35 cellular contexts compared by ENCODE assay signal in the genomic region with DNA sequence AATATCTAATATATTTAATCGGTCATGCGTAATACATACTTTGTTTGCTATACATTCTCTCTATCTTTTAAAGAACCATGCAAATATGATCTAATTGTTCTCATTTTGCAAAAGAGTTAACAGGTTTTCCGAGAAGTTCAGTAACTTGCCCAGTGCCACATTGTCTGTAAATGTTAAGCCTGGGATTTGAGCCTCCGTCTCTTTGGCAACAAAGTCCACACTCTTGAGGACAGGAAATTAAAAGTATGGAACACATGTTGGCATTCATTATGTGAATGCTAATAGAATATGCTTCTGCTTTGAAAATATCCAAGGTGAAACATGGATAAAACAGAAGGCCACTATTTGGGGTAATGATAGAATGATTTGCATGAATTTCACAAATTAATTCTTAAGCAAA.
"Had no signal": no experiment of that assay in that cellular context is flagged by ENCODE, and none has a peak within 500 bp of the region (broad histone marks: within the 10 kb centered on the region; RNA-seq: fewer than 3 reads in every experiment).

No MANE protein-coding gene starts in this region.

- H3K4me3 Mint-ChIP-seq: activated CD4-positive, alpha-beta memory T cell treated with anti-CD3 and anti-CD28 coated beads, Interleukin-2, amount 10 ng/mL, durations not matched to agents 7 days and 5 days; activated CD4-positive, alpha-beta T cell treated with anti-CD3 and anti-CD28 coated beads for 36 hours; activated CD4-positive, alpha-beta T cell treated with anti-CD3 and anti-CD28 coated beads, Interleukin-2, amount 10 ng/mL, durations not matched to agents 7 days and 5 days; activated CD8-positive, alpha-beta memory T cell treated with anti-CD3 and anti-CD28 coated beads, Interleukin-2, amount 10 ng/mL, durations not matched to agents 7 days and 5 days; activated CD8-positive, alpha-beta T cell treated with anti-CD3 and anti-CD28 coated beads, Interleukin-2, amount 10 ng/mL, durations not matched to agents 7 days and 5 days; activated naive CD4-positive, alpha-beta T cell treated with anti-CD3 and anti-CD28 coated beads, Interleukin-2, amount 10 ng/mL, durations not matched to agents 7 days and 5 days; activated naive CD4-positive, alpha-beta T cell treated with anti-CD3 and anti-CD28 coated beads, Interleukin-2, amount 50 U/mL, for 24 hours; activated naive CD8-positive, alpha-beta T cell; activated naive CD8-positive, alpha-beta T cell treated with anti-CD3 and anti-CD28 coated beads, Interleukin-2, amount 10 ng/mL, durations not matched to agents 7 days and 5 days; activated naive CD8-positive, alpha-beta T cell treated with anti-CD3 and anti-CD28 coated beads, Interleukin-2, amount 50 U/mL, for 24 hours; activated T-cell treated with anti-CD3 and anti-CD28 coated beads, Interleukin-2, amount 50 U/mL, for 24 hours; brain; T-helper 1 cell treated with Interleukin-12 subunit alpha and Interleukin-12 subunit beta and Interleukin-4 antibody, amounts not matched to agents 30 μg/mL and 1 μg/mL, for 36 hours; T-helper 2 cell treated with Interferon-gamma antibody and Interleukin-4, amounts not matched to agents 5 μg/mL and 100 μg/mL, for 36 hours had no signal

- H3K9me3 ChIP-seq: ascending aorta had no signal

- DNase-seq: activated CD4-positive, alpha-beta memory T cell treated with anti-CD3 and anti-CD28 coated beads, Interleukin-2, amount 10 ng/mL, durations not matched to agents 7 days and 5 days; activated CD4-positive, alpha-beta T cell treated with anti-CD3 and anti-CD28 coated beads for 1 hour; activated CD4-positive, alpha-beta T cell treated with anti-CD3 and anti-CD28 coated beads for 36 hours; activated CD4-positive, alpha-beta T cell treated with anti-CD3 and anti-CD28 coated beads for 48 hours; activated CD4-positive, alpha-beta T cell treated with anti-CD3 and anti-CD28 coated beads, Interleukin-2, amount 10 ng/mL, durations not matched to agents 7 days and 5 days; activated CD4-positive, alpha-beta T cell treated with anti-CD3 and anti-CD28 coated beads, Interleukin-2, amount 50 U/mL, for 48 hours; activated CD4-positive, CD25-positive, alpha-beta regulatory T cell; activated CD8-positive, alpha-beta memory T cell treated with anti-CD3 and anti-CD28 coated beads for 24 hours; activated CD8-positive, alpha-beta memory T cell treated with anti-CD3 and anti-CD28 coated beads, Interleukin-2, amount 10 ng/mL, durations not matched to agents 7 days and 5 days; activated CD8-positive, alpha-beta memory T cell treated with anti-CD3 and anti-CD28 coated beads, Interleukin-2, amount 50 U/mL, for 48 hours; activated CD8-positive, alpha-beta T cell treated with anti-CD3 and anti-CD28 coated beads, Interleukin-2, amount 10 ng/mL, durations not matched to agents 7 days and 5 days; activated effector memory CD4-positive, alpha-beta T cell treated with Interleukin-2 at 50 U/mL for 16 hours; activated gamma-delta T cell; activated naive CD4-positive, alpha-beta T cell treated with anti-CD3 and anti-CD28 coated beads, Interleukin-2, amount 10 ng/mL, durations not matched to agents 7 days and 5 days; activated naive CD4-positive, alpha-beta T cell treated with Interleukin-2 at 50 U/mL for 16 hours; activated naive CD8-positive, alpha-beta T cell treated with anti-CD3 and anti-CD28 coated beads, Interleukin-2, amount 10 ng/mL, durations not matched to agents 7 days and 5 days; activated naive CD8-positive, alpha-beta T cell treated with anti-CD3 and anti-CD28 coated beads, Interleukin-2, amount 50 U/mL, for 24 hours; activated T-cell treated with anti-CD3 and anti-CD28 coated beads, Interleukin-2, amount 50 U/mL, for 24 hours; activated T-cell treated with anti-CD3 and anti-CD28 coated beads, Interleukin-2, amount 50 U/mL, for 48 hours; amygdala; anterior cingulate cortex; central memory CD4-positive, alpha-beta T cell; T-helper 1 cell; T-helper 2 cell; T-helper 9 cell had no signal

- H3K36me3 Mint-ChIP-seq: activated CD8-positive, alpha-beta memory T cell treated with anti-CD3 and anti-CD28 coated beads, Interleukin-2, amount 10 ng/mL, durations not matched to agents 7 days and 5 days; activated naive CD4-positive, alpha-beta T cell treated with anti-CD3 and anti-CD28 coated beads, Interleukin-2, amount 10 ng/mL, durations not matched to agents 7 days and 5 days; activated naive CD4-positive, alpha-beta T cell treated with anti-CD3 and anti-CD28 coated beads, Interleukin-2, amount 50 U/mL, for 24 hours; activated naive CD8-positive, alpha-beta T cell; activated naive CD8-positive, alpha-beta T cell treated with anti-CD3 and anti-CD28 coated beads, Interleukin-2, amount 10 ng/mL, durations not matched to agents 7 days and 5 days; brain had no signal

- H3K27me3 Mint-ChIP-seq: activated CD4-positive, alpha-beta memory T cell treated with anti-CD3 and anti-CD28 coated beads, Interleukin-2, amount 10 ng/mL, durations not matched to agents 7 days and 5 days; activated CD4-positive, alpha-beta T cell treated with anti-CD3 and anti-CD28 coated beads for 36 hours; activated CD4-positive, alpha-beta T cell treated with anti-CD3 and anti-CD28 coated beads, Interleukin-2, amount 10 ng/mL, durations not matched to agents 7 days and 5 days; activated CD8-positive, alpha-beta memory T cell treated with anti-CD3 and anti-CD28 coated beads, Interleukin-2, amount 10 ng/mL, durations not matched to agents 7 days and 5 days; activated naive CD4-positive, alpha-beta T cell treated with anti-CD3 and anti-CD28 coated beads, Interleukin-2, amount 10 ng/mL, durations not matched to agents 7 days and 5 days; activated naive CD4-positive, alpha-beta T cell treated with anti-CD3 and anti-CD28 coated beads, Interleukin-2, amount 50 U/mL, for 24 hours; activated naive CD8-positive, alpha-beta T cell; activated naive CD8-positive, alpha-beta T cell treated with anti-CD3 and anti-CD28 coated beads, Interleukin-2, amount 10 ng/mL, durations not matched to agents 7 days and 5 days; activated naive CD8-positive, alpha-beta T cell treated with anti-CD3 and anti-CD28 coated beads, Interleukin-2, amount 50 U/mL, for 24 hours; activated T-cell treated with anti-CD3 and anti-CD28 coated beads, Interleukin-2, amount 50 U/mL, for 24 hours; brain had no signal

- H3K9me3 Mint-ChIP-seq: activated CD4-positive, alpha-beta T cell treated with anti-CD3 and anti-CD28 coated beads, Interleukin-2, amount 10 ng/mL, durations not matched to agents 7 days and 5 days; activated naive CD8-positive, alpha-beta T cell treated with anti-CD3 and anti-CD28 coated beads, Interleukin-2, amount 10 ng/mL, durations not matched to agents 7 days and 5 days; activated T-helper 2 cell treated with anti-CD3 and anti-CD28 coated beads, Interferon-gamma antibody, Interleukin-2, Interleukin-4, amounts not matched to agents 10 μg/mL and 5 μg/mL and 100 μg/mL, durations not matched to agents 14 hours and 24 hours and 36 hours; brain; T-helper 1 cell treated with Interleukin-12 subunit alpha and Interleukin-12 subunit beta and Interleukin-4 antibody, amounts not matched to agents 30 μg/mL and 1 μg/mL, for 36 hours; T-helper 2 cell treated with Interferon-gamma antibody and Interleukin-4, amounts not matched to agents 5 μg/mL and 100 μg/mL, for 36 hours had no signal

- H3K36me3 ChIP-seq: ascending aorta, cardiac muscle cell had no signal

- H3K4me3 ChIP-seq: ascending aorta, cardiac muscle cell had no signal

- H3K27me3 ChIP-seq: ascending aorta, cardiac muscle cell had no signal

- H3K4me1 ChIP-seq: ascending aorta had no signal

- H3K4me1 Mint-ChIP-seq: activated CD4-positive, alpha-beta memory T cell treated with anti-CD3 and anti-CD28 coated beads, Interleukin-2, amount 10 ng/mL, durations not matched to agents 7 days and 5 days; activated CD4-positive, alpha-beta T cell treated with anti-CD3 and anti-CD28 coated beads for 36 hours; activated CD4-positive, alpha-beta T cell treated with anti-CD3 and anti-CD28 coated beads, Interleukin-2, amount 10 ng/mL, durations not matched to agents 7 days and 5 days; activated CD8-positive, alpha-beta memory T cell treated with anti-CD3 and anti-CD28 coated beads, Interleukin-2, amount 10 ng/mL, durations not matched to agents 7 days and 5 days; activated naive CD4-positive, alpha-beta T cell treated with anti-CD3 and anti-CD28 coated beads, Interleukin-2, amount 10 ng/mL, durations not matched to agents 7 days and 5 days; activated naive CD4-positive, alpha-beta T cell treated with anti-CD3 and anti-CD28 coated beads, Interleukin-2, amount 50 U/mL, for 24 hours; activated naive CD8-positive, alpha-beta T cell treated with anti-CD3 and anti-CD28 coated beads, Interleukin-2, amount 10 ng/mL, durations not matched to agents 7 days and 5 days; activated naive CD8-positive, alpha-beta T cell treated with anti-CD3 and anti-CD28 coated beads, Interleukin-2, amount 50 U/mL, for 24 hours had no signal

- H3K27ac ChIP-seq: ascending aorta, cardiac muscle cell, VCaP had no signal

- ATAC-seq: activated CD4-positive, alpha-beta T cell treated with anti-CD3 and anti-CD28 coated beads for 36 hours; activated CD4-positive, CD25-positive, alpha-beta regulatory T cell treated with anti-CD3 and anti-CD28 coated beads, Interleukin-2, amount 50 U/mL, for 24 hours; activated CD8-positive, alpha-beta memory T cell treated with anti-CD3 and anti-CD28 coated beads, Interleukin-2, amount 10 ng/mL, durations not matched to agents 7 days and 5 days; activated CD8-positive, alpha-beta T cell treated with anti-CD3 and anti-CD28 coated beads, Interleukin-2, amount 10 ng/mL, durations not matched to agents 7 days and 5 days; activated naive CD8-positive, alpha-beta T cell treated with anti-CD3 and anti-CD28 coated beads, Interleukin-2, amount 50 U/mL, for 24 hours had no signal

- H3K27ac Mint-ChIP-seq: activated CD4-positive, alpha-beta memory T cell treated with anti-CD3 and anti-CD28 coated beads, Interleukin-2, amount 10 ng/mL, durations not matched to agents 7 days and 5 days; activated CD4-positive, alpha-beta T cell treated with anti-CD3 and anti-CD28 coated beads for 36 hours; activated CD4-positive, alpha-beta T cell treated with anti-CD3 and anti-CD28 coated beads, Interleukin-2, amount 10 ng/mL, durations not matched to agents 7 days and 5 days; activated CD8-positive, alpha-beta memory T cell treated with anti-CD3 and anti-CD28 coated beads, Interleukin-2, amount 10 ng/mL, durations not matched to agents 7 days and 5 days; activated CD8-positive, alpha-beta T cell treated with anti-CD3 and anti-CD28 coated beads, Interleukin-2, amount 10 ng/mL, durations not matched to agents 7 days and 5 days; activated naive CD4-positive, alpha-beta T cell treated with anti-CD3 and anti-CD28 coated beads, Interleukin-2, amount 10 ng/mL, durations not matched to agents 7 days and 5 days; activated naive CD4-positive, alpha-beta T cell treated with anti-CD3 and anti-CD28 coated beads, Interleukin-2, amount 50 U/mL, for 24 hours; activated naive CD8-positive, alpha-beta T cell; activated naive CD8-positive, alpha-beta T cell treated with anti-CD3 and anti-CD28 coated beads, Interleukin-2, amount 10 ng/mL, durations not matched to agents 7 days and 5 days; activated naive CD8-positive, alpha-beta T cell treated with anti-CD3 and anti-CD28 coated beads, Interleukin-2, amount 50 U/mL, for 24 hours; activated T-cell treated with anti-CD3 and anti-CD28 coated beads, Interleukin-2, amount 50 U/mL, for 24 hours; activated T-helper 2 cell treated with anti-CD3 and anti-CD28 coated beads, Interferon-gamma antibody, Interleukin-2, Interleukin-4, amounts not matched to agents 10 μg/mL and 5 μg/mL and 100 μg/mL, durations not matched to agents 14 hours and 24 hours and 36 hours; T-helper 1 cell treated with Interleukin-12 subunit alpha and Interleukin-12 subunit beta and Interleukin-4 antibody, amounts not matched to agents 30 μg/mL and 1 μg/mL, for 36 hours; T-helper 2 cell treated with Interferon-gamma antibody and Interleukin-4, amounts not matched to agents 5 μg/mL and 100 μg/mL, for 36 hours had no signal
